ENCODE assay signal across 31 cellular contexts in genomic region chr22:48270731-48271130, GRCh38.
"Had no signal": no experiment of that assay in that cellular context is flagged by ENCODE, and none has a peak within 500 bp of the region (broad histone marks: within the 10 kb centered on the region; RNA-seq: fewer than 3 reads in every experiment).

No MANE protein-coding gene starts in this region.

- H3K4me3 Mint-ChIP-seq: activated B cell treated with CpG ODN at 0.5 μM for 24 hours; activated CD8-positive, alpha-beta T cell treated with anti-CD3 and anti-CD28 coated beads for 36 hours; activated naive CD8-positive, alpha-beta T cell; activated T-cell treated with anti-CD3 and anti-CD28 coated beads, Interleukin-2, amount 50 U/mL, for 72 hours; central memory CD8-positive, alpha-beta T cell; effector memory CD8-positive, alpha-beta T cell; T-helper 17 cell; T-helper 2 cell treated with Interferon-gamma antibody and Interleukin-4, amounts not matched to agents 5 μg/mL and 100 μg/mL, for 36 hours had no signal

- H3K4me3 ChIP-seq: esophagus muscularis mucosa, gastrocnemius medialis had no signal

- H3K4me1 ChIP-seq: esophagus muscularis mucosa, foreskin keratinocyte, gastrocnemius medialis had no signal

- H3K36me3 ChIP-seq: brain microvascular endothelial cell, esophagus muscularis mucosa, gastrocnemius medialis, WERI-Rb-1 had no signal

- H3K9me3 ChIP-seq: esophagus muscularis mucosa, gastrocnemius medialis had no signal

- H3K27ac Mint-ChIP-seq: activated B cell treated with CpG ODN at 0.5 μM for 24 hours; activated CD8-positive, alpha-beta T cell treated with anti-CD3 and anti-CD28 coated beads for 36 hours; activated naive CD8-positive, alpha-beta T cell; activated T-cell treated with anti-CD3 and anti-CD28 coated beads, Interleukin-2, amount 50 U/mL, for 72 hours; effector memory CD8-positive, alpha-beta T cell; T-helper 17 cell; T-helper 2 cell treated with Interferon-gamma antibody and Interleukin-4, amounts not matched to agents 5 μg/mL and 100 μg/mL, for 36 hours had no signal

- DNase-seq: activated B cell treated with CpG ODN at 0.5 μM for 24 hours; activated CD4-positive, alpha-beta T cell treated with anti-CD3 and anti-CD28 coated beads for 48 hours; activated CD4-positive, alpha-beta T cell treated with anti-CD3 and anti-CD28 coated beads, Interleukin-2, amount 50 U/mL, for 1 hour; activated CD4-positive, alpha-beta T cell treated with anti-CD3 and anti-CD28 coated beads, Interleukin-2, amount 50 U/mL, for 48 hours; activated CD8-positive, alpha-beta memory T cell treated with anti-CD3 and anti-CD28 coated beads for 24 hours; activated CD8-positive, alpha-beta T cell treated with anti-CD3 and anti-CD28 coated beads for 36 hours; activated gamma-delta T cell treated with Interleukin-2 at 50 U/mL for 16 hours; activated naive CD4-positive, alpha-beta T cell treated with anti-CD3 and anti-CD28 coated beads, Interleukin-2, amount 50 U/mL, for 16 hours; activated naive CD4-positive, alpha-beta T cell treated with Interleukin-2 at 50 U/mL for 16 hours; activated T-cell treated with anti-CD3 and anti-CD28 coated beads, Interleukin-2, amount 50 U/mL, for 72 hours; amniotic stem cell; anterior cingulate cortex; brain microvascular endothelial cell; cortex of kidney; dermis blood vessel endothelial cell; effector CD4-positive, alpha-beta T cell; effector memory CD8-positive, alpha-beta T cell; erythroblast; foreskin keratinocyte; gastrocnemius medialis; glutamatergic neuron; SW 1271; T-helper 1 cell; T-helper 17 cell; T1000; WERI-Rb-1 had no signal

- H3K4me1 Mint-ChIP-seq: activated B cell treated with CpG ODN at 0.5 μM for 24 hours; central memory CD8-positive, alpha-beta T cell; T-helper 17 cell had no signal

- ATAC-seq: activated CD4-positive, CD25-positive, alpha-beta regulatory T cell treated with anti-CD3 and anti-CD28 coated beads, Interleukin-2, amount 50 U/mL, for 24 hours; activated CD8-positive, alpha-beta T cell treated with anti-CD3 and anti-CD28 coated beads for 36 hours; activated T-cell treated with anti-CD3 and anti-CD28 coated beads, Interleukin-2, amount 50 U/mL, for 72 hours; effector memory CD8-positive, alpha-beta T cell; foreskin keratinocyte; gastrocnemius medialis; T-helper 17 cell had no signal

- H3K36me3 Mint-ChIP-seq: activated naive CD8-positive, alpha-beta T cell had no signal

- H3K9me3 Mint-ChIP-seq: activated B cell treated with CpG ODN at 0.5 μM for 24 hours; activated CD8-positive, alpha-beta T cell treated with anti-CD3 and anti-CD28 coated beads for 36 hours; activated T-cell treated with anti-CD3 and anti-CD28 coated beads, Interleukin-2, amount 50 U/mL, for 72 hours; central memory CD8-positive, alpha-beta T cell; effector memory CD8-positive, alpha-beta T cell; T-helper 2 cell treated with Interferon-gamma antibody and Interleukin-4, amounts not matched to agents 5 μg/mL and 100 μg/mL, for 36 hours had no signal
